In genomic region chr17:76250141-76250540, GRCh38 we compare ENCODE assay signal across 26 cellular contexts.
"Had no signal": no experiment of that assay in that cellular context is flagged by ENCODE, and none has a peak within 500 bp of the region (broad histone marks: within the 10 kb centered on the region; RNA-seq: fewer than 3 reads in every experiment).

No MANE protein-coding gene starts in this region.

- H3K36me3 ChIP-seq: gastroesophageal sphincter, left ventricle myocardium inferior, pancreas, prostate gland, suprapubic skin, tibial artery, upper lobe of right lung had no signal

- H3K9me3 Mint-ChIP-seq: activated T-helper 2 cell treated with anti-CD3 and anti-CD28 coated beads, Interferon-gamma antibody, Interleukin-2, Interleukin-4, amounts not matched to agents 10 μg/mL and 5 μg/mL and 100 μg/mL, durations not matched to agents 14 hours and 24 hours and 36 hours; mesothelial cell of epicardium; nephron progenitor cell had no signal

- H3K27me3 Mint-ChIP-seq: activated CD4-positive, alpha-beta T cell treated with anti-CD3 and anti-CD28 coated beads for 36 hours had no signal

- H3K27ac ChIP-seq: coronary artery, dorsolateral prefrontal cortex, gastroesophageal sphincter, left ventricle myocardium inferior, pancreas, prostate gland, suprapubic skin, tibial artery, upper lobe of right lung had no signal

- ATAC-seq: activated CD4-positive, alpha-beta T cell treated with anti-CD3 and anti-CD28 coated beads for 36 hours; body of pancreas; gastroesophageal sphincter; pancreas; sciatic nerve; upper lobe of right lung had no signal

- H3K9me3 ChIP-seq: body of pancreas, gastroesophageal sphincter, left ventricle myocardium inferior, pancreas, prostate gland, suprapubic skin, tibial artery, upper lobe of right lung had no signal

- DNase-seq: activated CD4-positive, alpha-beta T cell treated with anti-CD3 and anti-CD28 coated beads for 36 hours; activated CD4-positive, alpha-beta T cell treated with anti-CD3 and anti-CD28 coated beads, Interleukin-2, amount 50 U/mL, for 48 hours; activated CD4-positive, CD25-positive, alpha-beta regulatory T cell; body of pancreas; effector memory CD4-positive, alpha-beta T cell; erythroblast; islet precursor cell; left ventricle myocardium inferior; naive B cell; nephron progenitor cell; pancreas; retina; small intestine; stimulated activated CD4-positive, alpha-beta T cell treated with anti-CD3 and anti-CD28 coated beads, Interleukin-1b, Interleukin-23, amount 100 ng/mL, for 48 hours; stimulated activated naive CD4-positive, alpha-beta T cell; upper lobe of right lung had no signal

- H3K27me3 ChIP-seq: body of pancreas, dorsolateral prefrontal cortex, hepatocyte, pancreas, suprapubic skin, upper lobe of right lung had no signal

- H3K27ac Mint-ChIP-seq: activated CD4-positive, alpha-beta T cell treated with anti-CD3 and anti-CD28 coated beads for 36 hours; activated T-helper 2 cell treated with anti-CD3 and anti-CD28 coated beads, Interferon-gamma antibody, Interleukin-2, Interleukin-4, amounts not matched to agents 10 μg/mL and 5 μg/mL and 100 μg/mL, durations not matched to agents 14 hours and 24 hours and 36 hours; mesothelial cell of epicardium; nephron progenitor cell had no signal

- H3K36me3 Mint-ChIP-seq: mesothelial cell of epicardium, naive B cell had no signal

- FAIRE-seq: pancreas, small intestine had no signal

- H3K4me3 Mint-ChIP-seq: activated CD4-positive, alpha-beta T cell treated with anti-CD3 and anti-CD28 coated beads for 36 hours; mesothelial cell of epicardium; naive B cell; nephron progenitor cell had no signal

- H3K4me3 ChIP-seq: body of pancreas, coronary artery, dorsolateral prefrontal cortex, gastroesophageal sphincter, hepatocyte, left ventricle myocardium inferior, pancreas, prostate gland, suprapubic skin, tibial artery, upper lobe of right lung had no signal

- H3K4me1 ChIP-seq: prostate gland, tibial artery had no signal
